1 cellular context compared by ENCODE assay signal in the genomic region with DNA sequence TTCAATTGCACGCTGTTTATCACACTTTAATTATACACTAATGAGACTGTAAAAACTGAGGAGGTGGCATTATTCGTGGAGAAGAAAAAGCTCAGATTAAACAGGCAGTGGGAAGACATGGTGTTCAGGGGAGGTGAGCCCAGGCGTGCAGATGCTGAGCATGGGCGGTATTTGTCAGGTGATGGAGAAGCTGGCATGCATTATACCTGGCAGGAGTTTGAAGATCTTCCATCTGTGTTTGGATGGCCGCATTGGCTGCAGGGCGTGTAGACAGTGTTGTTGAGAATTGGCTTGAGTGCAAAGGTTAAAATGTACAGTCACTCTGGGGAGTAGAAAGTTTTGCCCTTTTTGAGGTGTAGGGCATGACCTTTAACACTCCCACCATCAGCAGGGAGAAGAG.
TF ChIP-seq lines count a peak whose summit lies in the region.

No MANE protein-coding gene starts in this region.

TF ChIP-seq in SK-N-SH treated with all-trans-retinoic acid at 6 μM for 48 hours, 23 proteins besides CTCF, POLR2A, EP300 and RAD21 (continued from another document):
- TF ChIP-seq, protein P1, sequence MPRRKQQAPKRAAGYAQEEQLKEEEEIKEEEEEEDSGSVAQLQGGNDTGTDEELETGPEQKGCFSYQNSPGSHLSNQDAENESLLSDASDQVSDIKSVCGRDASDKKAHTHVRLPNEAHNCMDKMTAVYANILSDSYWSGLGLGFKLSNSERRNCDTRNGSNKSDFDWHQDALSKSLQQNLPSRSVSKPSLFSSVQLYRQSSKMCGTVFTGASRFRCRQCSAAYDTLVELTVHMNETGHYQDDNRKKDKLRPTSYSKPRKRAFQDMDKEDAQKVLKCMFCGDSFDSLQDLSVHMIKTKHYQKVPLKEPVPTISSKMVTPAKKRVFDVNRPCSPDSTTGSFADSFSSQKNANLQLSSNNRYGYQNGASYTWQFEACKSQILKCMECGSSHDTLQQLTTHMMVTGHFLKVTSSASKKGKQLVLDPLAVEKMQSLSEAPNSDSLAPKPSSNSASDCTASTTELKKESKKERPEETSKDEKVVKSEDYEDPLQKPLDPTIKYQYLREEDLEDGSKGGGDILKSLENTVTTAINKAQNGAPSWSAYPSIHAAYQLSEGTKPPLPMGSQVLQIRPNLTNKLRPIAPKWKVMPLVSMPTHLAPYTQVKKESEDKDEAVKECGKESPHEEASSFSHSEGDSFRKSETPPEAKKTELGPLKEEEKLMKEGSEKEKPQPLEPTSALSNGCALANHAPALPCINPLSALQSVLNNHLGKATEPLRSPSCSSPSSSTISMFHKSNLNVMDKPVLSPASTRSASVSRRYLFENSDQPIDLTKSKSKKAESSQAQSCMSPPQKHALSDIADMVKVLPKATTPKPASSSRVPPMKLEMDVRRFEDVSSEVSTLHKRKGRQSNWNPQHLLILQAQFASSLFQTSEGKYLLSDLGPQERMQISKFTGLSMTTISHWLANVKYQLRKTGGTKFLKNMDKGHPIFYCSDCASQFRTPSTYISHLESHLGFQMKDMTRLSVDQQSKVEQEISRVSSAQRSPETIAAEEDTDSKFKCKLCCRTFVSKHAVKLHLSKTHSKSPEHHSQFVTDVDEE (CRISPR knock-in tag; IDR thresholded peaks at IDR 0.05): no peak
- no peak for TF ChIP-seq ZNF565 (CRISPR knock-in tag; conservative IDR thresholded peaks at IDR 0.05; ENCODE audit: low read depth)
- no peak for TF ChIP-seq RARB (CRISPR knock-in tag; IDR thresholded peaks at IDR 0.05)
- no peak for TF ChIP-seq ESRRG (CRISPR knock-in tag; IDR thresholded peaks at IDR 0.05)
- TF ChIP-seq OSR1 (CRISPR knock-in tag; IDR thresholded peaks at IDR 0.05): no peak
- TF ChIP-seq, protein P2, sequence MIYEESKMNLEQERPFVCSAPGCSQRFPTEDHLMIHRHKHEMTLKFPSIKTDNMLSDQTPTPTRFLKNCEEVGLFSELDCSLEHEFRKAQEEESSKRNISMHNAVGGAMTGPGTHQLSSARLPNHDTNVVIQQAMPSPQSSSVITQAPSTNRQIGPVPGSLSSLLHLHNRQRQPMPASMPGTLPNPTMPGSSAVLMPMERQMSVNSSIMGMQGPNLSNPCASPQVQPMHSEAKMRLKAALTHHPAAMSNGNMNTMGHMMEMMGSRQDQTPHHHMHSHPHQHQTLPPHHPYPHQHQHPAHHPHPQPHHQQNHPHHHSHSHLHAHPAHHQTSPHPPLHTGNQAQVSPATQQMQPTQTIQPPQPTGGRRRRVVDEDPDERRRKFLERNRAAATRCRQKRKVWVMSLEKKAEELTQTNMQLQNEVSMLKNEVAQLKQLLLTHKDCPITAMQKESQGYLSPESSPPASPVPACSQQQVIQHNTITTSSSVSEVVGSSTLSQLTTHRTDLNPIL (CRISPR knock-in tag; IDR thresholded peaks at IDR 0.05; ENCODE audit: low read depth): no peak
- TF ChIP-seq ARNTL (CRISPR knock-in tag; IDR thresholded peaks at IDR 0.05; ENCODE audit: borderline replicate concordance, low read depth): no peak
- TF ChIP-seq BACH2 (CRISPR knock-in tag; IDR thresholded peaks at IDR 0.05; ENCODE audit: borderline replicate concordance): no peak
- no peak for TF ChIP-seq ISL1 (CRISPR knock-in tag; IDR thresholded peaks at IDR 0.05)
- TF ChIP-seq TOX (CRISPR knock-in tag; IDR thresholded peaks at IDR 0.05; ENCODE audit: borderline replicate concordance): no peak
- TF ChIP-seq ZC3H10 (CRISPR knock-in tag; IDR thresholded peaks at IDR 0.05): no peak
